ENCODE assay signal across 26 cellular contexts in the genomic region with DNA sequence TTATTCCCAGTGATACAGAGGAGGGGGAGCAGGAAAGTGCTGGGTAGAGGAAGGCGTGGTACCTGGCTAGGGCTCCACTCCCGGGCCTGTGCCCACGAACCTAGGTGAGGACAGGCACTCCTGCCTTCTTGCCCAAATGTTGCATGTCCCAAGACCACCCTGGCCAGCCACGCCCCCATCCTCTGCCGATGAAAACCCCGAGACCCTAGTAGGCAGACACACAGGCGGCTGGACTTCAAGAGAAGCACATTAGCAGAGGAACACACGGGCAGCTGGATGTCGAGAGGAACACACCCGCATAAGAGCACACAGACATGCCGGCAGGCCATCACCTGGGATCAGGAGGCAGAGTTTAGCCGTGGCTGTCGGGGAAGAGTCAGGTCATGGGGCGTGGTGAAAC.
"Had no signal": no experiment of that assay in that cellular context is flagged by ENCODE, and none has a peak within 500 bp of the region (broad histone marks: within the 10 kb centered on the region; RNA-seq: fewer than 3 reads in every experiment).

No MANE protein-coding gene starts in this region.

- H3K79me2 ChIP-seq: parathyroid adenoma had no signal

- H3K9ac ChIP-seq: neural progenitor cell, parathyroid adenoma had no signal

- H3K27me3 ChIP-seq: neural progenitor cell, ovary, right lobe of liver, sigmoid colon, stomach, thyroid gland, tibial nerve, upper lobe of left lung, vagina had no signal

- DNase-seq: natural killer cell; occipital lobe; ovary; posterior cingulate gyrus; psoas muscle; right cardiac atrium; right lobe of liver; sigmoid colon; small intestine; stimulated activated CD4-positive, alpha-beta T cell treated with anti-CD3 and anti-CD28 coated beads, Interleukin-15, amount 100 ng/mL, for 24 hours; stimulated activated CD4-positive, alpha-beta T cell treated with anti-CD3 and anti-CD28 coated beads, Interleukin-2, amount 100 ng/mL, for 24 hours; stimulated activated CD4-positive, alpha-beta T cell treated with anti-CD3 and anti-CD28 coated beads, Interleukin-2, amount 100 ng/mL, for 48 hours; stimulated activated CD4-positive, alpha-beta T cell treated with anti-CD3 and anti-CD28 coated beads, Interleukin-4, amount 100 ng/mL, for 24 hours; stimulated activated naive B cell treated with anti-CD40 and anti-IgM and Interleukin-4, amounts not matched to agents 10 μg/mL and 1 μg/mL and 100 μg/mL, for 72 hours; stimulated activated naive CD4-positive, alpha-beta T cell treated with Interleukin-2 at 50 U/mL for 16 hours; stomach; thyroid gland; trophoblast cell had no signal

- H3K4me2 ChIP-seq: neural progenitor cell had no signal

- H3K27ac ChIP-seq: neural progenitor cell, ovary, parathyroid adenoma, psoas muscle, right lobe of liver, sigmoid colon, stomach, thoracic aorta, thyroid gland, tibial nerve, upper lobe of left lung, vagina had no signal

- H2AFZ ChIP-seq: neural progenitor cell, parathyroid adenoma had no signal

- FAIRE-seq: small intestine, urothelium cell line had no signal

- H3K4me3 ChIP-seq: neural progenitor cell, ovary, psoas muscle, right lobe of liver, sigmoid colon, stomach, thoracic aorta, thyroid gland, tibial nerve, upper lobe of left lung, vagina had no signal

- H3K9me3 ChIP-seq: ovary, psoas muscle, right lobe of liver, thoracic aorta, thyroid gland, tibial nerve, upper lobe of left lung, vagina had no signal

- H3K36me3 ChIP-seq: neural progenitor cell, ovary, right lobe of liver, sigmoid colon, stomach, thoracic aorta, thyroid gland, tibial nerve, upper lobe of left lung, vagina had no signal

- H3K4me1 ChIP-seq: neural progenitor cell, parathyroid adenoma, psoas muscle, right lobe of liver, sigmoid colon, stomach, thyroid gland, upper lobe of left lung, vagina had no signal

- ATAC-seq: natural killer cell; psoas muscle; right cardiac atrium; right lobe of liver; stimulated activated effector memory CD8-positive, alpha-beta T cell treated with anti-CD3 and anti-CD28 coated beads, Interleukin-12 subunit alpha, Interleukin-12 subunit beta, amount 100 ng/mL, for 72 hours; stimulated activated naive B cell treated with anti-CD40 and anti-IgM and Interleukin-4, amounts not matched to agents 10 μg/mL and 1 μg/mL and 100 μg/mL, for 72 hours had no signal
